8 cellular contexts compared by ENCODE assay signal in the genomic region with DNA sequence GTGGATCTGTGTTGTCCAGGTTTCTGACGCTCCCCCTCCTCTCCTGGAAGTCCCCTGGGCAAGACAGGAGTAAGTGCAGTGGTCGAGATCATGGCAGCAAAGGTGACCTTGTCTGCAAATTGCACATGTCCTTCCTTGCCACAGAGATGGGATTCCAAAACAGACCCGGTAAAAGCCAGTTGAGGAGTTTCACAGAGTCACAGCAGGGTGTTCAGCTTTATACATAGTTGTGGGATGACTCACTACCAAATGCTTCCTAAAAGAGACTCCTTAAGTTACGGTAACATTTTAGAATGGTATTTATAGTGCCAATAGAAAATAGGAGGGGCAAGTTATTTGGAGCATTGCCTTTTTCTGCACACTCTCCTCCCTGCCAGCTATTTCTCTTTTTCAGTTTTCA.
DNase-seq lines count a peak whose midpoint lies in the region; ATAC-seq and TF ChIP-seq lines count a peak whose summit lies in the region.

No MANE protein-coding gene starts in this region.

- DNase-seq in CD1c-positive myeloid dendritic cell (ENCODE audit: extremely low spot score) (peak; percentile 45), ascending aorta (ENCODE audit: low spot score in 2 of 2) (no peak), iPS-NIHi11 (ENCODE audit: low spot score) (peak; percentile 62), testis (no peak), OCI-M1 (lab: John Stamatoyannopoulos, UW) (no peak), COR-L47 (lab: John Stamatoyannopoulos, UW) (no peak)
- no peak for DNase-seq in stimulated activated CD4-positive, alpha-beta T cell treated with anti-CD3 and anti-CD28 coated beads, Interleukin-4, amount 100 ng/mL, for 4 hours

- H3K36me3 ChIP-seq in ascending aorta: no peaks in the 10 kb centered on the region
- no peaks in the 10 kb centered on the region for H3K36me3 ChIP-seq in testis (ENCODE audit: low read depth, missing control alignments)

- H3K4me3 ChIP-seq in ascending aorta: peak overlapping the region in 1 of 2 donors; percentile 51
- H3K4me3 ChIP-seq in testis: no peak overlapping the region

- peak overlapping the region; percentile 77 to 83 for H3K27ac ChIP-seq in ascending aorta
- H3K27ac ChIP-seq in testis: peak overlapping the region; percentile 70 to 80

- H3K9me3 ChIP-seq in ascending aorta: no peaks in the 10 kb centered on the region
- H3K9me3 ChIP-seq in testis: no peaks in the 10 kb centered on the region

- intact Hi-C loops in ascending aorta (cut with DNase I) (loop anchor here (2.0 to 10.0 kb wide), 3 partner anchors 21 to 715 kb away; a partner anchor contains a TSS), testis (cut with DNase I; ENCODE audit: low total_unique reads) (no loop called here)

- TF ChIP-seq CTCF in ascending aorta (IDR thresholded peaks at IDR 0.05) (no peak), testis (IDR thresholded peaks at IDR 0.05) (no peak)

- WGBS in testis, 2 donors: 12 to 18% methylated on average over 4 of the region's 4 CpGs

- H3K27me3 ChIP-seq in ascending aorta (no peaks in the 10 kb centered on the region), testis (no peaks in the 10 kb centered on the region)

- ATAC-seq in HG03469 (IDR thresholded peaks at IDR 0.05; ENCODE audit: unreplicated experiment): peak; percentile 73

- TF ChIP-seq POLR2A in testis (IDR thresholded peaks at IDR 0.05): no peak

- peaks cover 11 to 41% of the 10 kb centered on the region in 2 donors for H3K4me1 ChIP-seq in ascending aorta
- peaks cover 28% of the 10 kb centered on the region for H3K4me1 ChIP-seq in testis

Comparison
In these comparisons a context has a peak if more than half of its experiments do, and no peak if none do; other contexts are left out.
1. DNase-seq: peak in CD1c-positive myeloid dendritic cell (single experiment) and iPS-NIHi11 (single experiment); none in ascending aorta (0 of 2), testis (single experiment), OCI-M1 (single experiment), stimulated activated CD4-positive, alpha-beta T cell treated with anti-CD3 and anti-CD28 coated beads, Interleukin-4, amount 100 ng/mL, for 4 hours (0 of 2) and COR-L47 (single experiment).